In genomic region chr3:22122567-22122966, GRCh38 we compare ENCODE assay signal across 15 cellular contexts.
DNase-seq lines count a peak whose midpoint lies in the region; ATAC-seq and TF ChIP-seq lines count a peak whose summit lies in the region.
"Had no signal": no experiment of that assay in that cellular context is flagged by ENCODE, and none has a peak within 500 bp of the region (broad histone marks: within the 10 kb centered on the region; RNA-seq: fewer than 3 reads in every experiment).

No MANE protein-coding gene starts in this region.

- no peak for TF ChIP-seq CTCF in OCI-LY3 (IDR thresholded peaks at IDR 0.05; ENCODE audit: low read depth, low read length)
- TF ChIP-seq CTCF in brain microvascular endothelial cell (IDR thresholded peaks at IDR 0.05; ENCODE audit: low read depth, low read length, missing control alignments) = no peak

- no peaks in the 10 kb centered on the region for H3K9me3 ChIP-seq in OCI-LY3 (ENCODE audit: insufficient read depth, low read length)

- peak overlapping the region; percentile 77 for H3K9ac ChIP-seq in OCI-LY3 (ENCODE audit: low read length)

- H3K27ac ChIP-seq in OCI-LY3 (ENCODE audit: low read length) = peak overlapping the region; percentile 96
- H3K27ac ChIP-seq in brain microvascular endothelial cell = no peak overlapping the region
- H3K27ac ChIP-seq: PC-9 had no signal

- H3K27me3 ChIP-seq in OCI-LY3 (ENCODE audit: low read depth, low read length) = no peaks in the 10 kb centered on the region
- H3K27me3 ChIP-seq in brain microvascular endothelial cell (replicated peaks) = no peaks in the 10 kb centered on the region

- H3K4me1 ChIP-seq in OCI-LY3 (ENCODE audit: low read length) = peaks cover 76% of the 10 kb centered on the region

- no peak for DNase-seq in activated CD8-positive, alpha-beta memory T cell treated with anti-CD3 and anti-CD28 coated beads, Interleukin-2, amount 50 U/mL, for 48 hours
- DNase-seq in activated CD4-positive, alpha-beta T cell treated with anti-CD3 and anti-CD28 coated beads for 4 hours = no peak
- no peak for DNase-seq in brain microvascular endothelial cell
- DNase-seq in posterior cingulate gyrus = no peak
- DNase-seq: activated CD8-positive, alpha-beta T cell treated with anti-CD3 and anti-CD28 coated beads for 36 hours; activated naive CD4-positive, alpha-beta T cell treated with anti-CD3 and anti-CD28 coated beads, Interleukin-2, amount 50 U/mL, for 16 hours; CD4-positive, CD25-positive, alpha-beta regulatory T cell; erythroblast; PC-9; stimulated activated CD4-positive, alpha-beta T cell treated with anti-CD3 and anti-CD28 coated beads, Interleukin-1b, Interleukin-23, amount 100 ng/mL, for 48 hours; stimulated activated naive CD8-positive, alpha-beta T cell treated with anti-CD3 and anti-CD28 coated beads, Interleukin-15, amount 100 ng/mL, for 72 hours had no signal

- peak overlapping the region; percentile 66 for H3K4me2 ChIP-seq in OCI-LY3 (ENCODE audit: low read length)
- H3K4me2 ChIP-seq: PC-9 had no signal

- H3K4me3 ChIP-seq in OCI-LY3 (ENCODE audit: low read length) (peak overlapping the region; percentile 48), brain microvascular endothelial cell (ENCODE audit: low read depth, low read length) (no peak overlapping the region)
- H3K4me3 ChIP-seq: PC-9 had no signal

- H4K20me1 ChIP-seq in OCI-LY3 (ENCODE audit: insufficient read depth, low read length) = no peaks in the 10 kb centered on the region

- in situ Hi-C loops in brain microvascular endothelial cell (cut with HindIII; ENCODE audit: low pct_ligation_motif_present, low sequenced_read_pairs) = no loop called here

- H2AFZ ChIP-seq in OCI-LY3 (ENCODE audit: low read depth, low read length) = peak overlapping the region; percentile 71
- H2AFZ ChIP-seq: PC-9 had no signal

- intact Hi-C loops in posterior cingulate gyrus (cut with DNase I) = no loop called here

- ATAC-seq in GM18907 (IDR thresholded peaks at IDR 0.05; ENCODE audit: unreplicated experiment) (peak; percentile 84), GM21529 (IDR thresholded peaks at IDR 0.05; ENCODE audit: unreplicated experiment) (peak; percentile 70), HG03045 (IDR thresholded peaks at IDR 0.05; ENCODE audit: unreplicated experiment) (peak; percentile 74)
- ATAC-seq: activated CD8-positive, alpha-beta T cell treated with anti-CD3 and anti-CD28 coated beads for 36 hours; stimulated activated naive CD8-positive, alpha-beta T cell treated with anti-CD3 and anti-CD28 coated beads, Interleukin-15, amount 100 ng/mL, for 72 hours had no signal

- H3K79me2 ChIP-seq in OCI-LY3 (ENCODE audit: low read length) = no peaks in the 10 kb centered on the region

- H3K36me3 ChIP-seq in OCI-LY3 (replicated peaks; ENCODE audit: low read depth, low read length) = no peaks in the 10 kb centered on the region
- no peaks in the 10 kb centered on the region for H3K36me3 ChIP-seq in brain microvascular endothelial cell (replicated peaks)
